In the genomic region with DNA sequence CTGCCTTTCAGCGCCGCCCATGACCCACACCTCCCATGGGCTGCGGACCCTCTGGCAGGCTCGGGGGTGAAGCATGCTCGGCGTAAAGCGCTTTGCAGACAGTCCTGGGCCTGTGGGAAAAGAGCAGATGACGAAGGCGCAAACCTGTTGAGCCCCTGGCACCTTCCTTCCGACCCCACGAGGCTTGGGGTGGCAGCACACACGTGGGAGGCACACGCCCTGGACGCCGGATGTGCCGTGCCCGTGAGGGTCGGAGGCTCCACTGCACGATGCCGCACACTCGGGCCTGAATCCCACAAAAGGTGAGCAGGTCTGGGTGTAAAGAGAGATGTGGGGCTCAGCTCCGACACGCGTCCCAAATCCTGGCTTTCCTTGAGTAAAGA, we compare ENCODE assay signal across 19 cellular contexts.
A peak's percentile ranks its signal among the peaks of the same experiment; 100 is the strongest.
DNase-seq lines count a peak whose midpoint lies in the region; ATAC-seq, FAIRE-seq and TF ChIP-seq lines count a peak whose summit lies in the region.
"Had no signal": no experiment of that assay in that cellular context is flagged by ENCODE, and none has a peak within 500 bp of the region (broad histone marks: within the 10 kb centered on the region; RNA-seq: fewer than 3 reads in every experiment).

No MANE protein-coding gene starts in this region.

- no peak overlapping the region for H3K9ac ChIP-seq in kidney (ENCODE audit: low read length in 2 of 2)
- H3K9ac ChIP-seq: KMS-11 had no signal

- TF ChIP-seq POLR2A in erythroblast (IDR thresholded peaks at IDR 0.05; ENCODE audit: low read length), result no peak

- no peak for TF ChIP-seq CTCF in HEK293 (tag by site-specific recombination; IDR thresholded peaks at IDR 0.05)
- TF ChIP-seq CTCF in kidney (IDR thresholded peaks at IDR 0.05; ENCODE audit: borderline replicate concordance, extremely low read depth, insufficient read depth), result no peak

- POLR2A ChIA-PET in HEK293 (lab: Yijun Ruan, JAX), result no interaction called here

- no peaks in the 10 kb centered on the region for H3K36me3 ChIP-seq in HEK293 (ENCODE audit: control insufficient read depth in 2 of 2, insufficient read depth in 1 of 2, low read length in 2 of 2)
- H3K36me3 ChIP-seq in kidney (ENCODE audit: control insufficient read depth in 1 of 2, insufficient read depth in 2 of 2, low read length in 2 of 2), result no peaks in the 10 kb centered on the region

- FAIRE-seq in kidney (lab: Jason Lieb, UNC), result no peak
- FAIRE-seq: GM12891, HepG2, HTR-8/SVneo had no signal

- DNase-seq in Right ventricle myocardium superior (peak; percentile 42), left cardiac atrium (no peak), kidney (peak; percentile 58), erythroblast (lab: John Stamatoyannopoulos, UW) (no peak), mesenteric fat pad (ENCODE audit: low spot score) (no peak)
- DNase-seq: 8988T; AML-193; C1 segment of cervical spinal cord; Calu3; CD4-positive, alpha-beta T cell; DMS 273 treated with DMSO at 0.1 percent for 48 hours; DMS79 had no signal

- H3K4me3 ChIP-seq in HEK293 (ENCODE audit: low read depth, low read length) (no peak overlapping the region), kidney (ENCODE audit: low read length in 2 of 2) (no peak overlapping the region)

- ATAC-seq in Right ventricle myocardium superior (ENCODE audit: poor library complexity), result no peak
- ATAC-seq in left cardiac atrium, result no peak
- ATAC-seq in HG02763 (IDR thresholded peaks at IDR 0.05; ENCODE audit: unreplicated experiment), result no peak
- ATAC-seq: HCT116, HepG2 had no signal

- H3K9me3 ChIP-seq in HEK293 (ENCODE audit: control insufficient read depth, insufficient read depth, low read depth, low read length), result no peaks in the 10 kb centered on the region
- H3K9me3 ChIP-seq in kidney (ENCODE audit: control insufficient read depth in 1 of 2, low read length in 2 of 2), result no peaks in the 10 kb centered on the region

- H3K4me1 ChIP-seq in HEK293 (ENCODE audit: control insufficient read depth, insufficient read depth, low read length), result no peaks in the 10 kb centered on the region
- H3K4me1 ChIP-seq in kidney (ENCODE audit: control insufficient read depth in 1 of 2, insufficient read depth in 1 of 2, low read depth in 1 of 2, low read length in 2 of 2), result no peaks in the 10 kb centered on the region

- CTCF ChIA-PET in HEK293 (lab: Yijun Ruan, JAX), result no interaction called here

- intact Hi-C loops in Right ventricle myocardium superior (cut with DNase I) (no loop called here), left cardiac atrium (cut with DNase I) (no loop called here), kidney (cut with DNase I) (no loop called here)

- H3K27ac ChIP-seq in HEK293 (ENCODE audit: extremely low read depth, low read depth, low read length) (no peak overlapping the region), kidney (ENCODE audit: low read depth in 2 of 2, low read length in 2 of 2) (no peak overlapping the region)
- H3K27ac ChIP-seq: KMS-11 had no signal

TF ChIP-seq in HEK293, 187 proteins besides CTCF, POLR2A, EP300 and RAD21:
- TF ChIP-seq SCRT2 (tag by site-specific recombination; IDR thresholded peaks at IDR 0.05) (peak; percentile 63), ZNF785 (tag by site-specific recombination; IDR thresholded peaks at IDR 0.05) (no peak)
- TF ChIP-seq, protein P1, sequence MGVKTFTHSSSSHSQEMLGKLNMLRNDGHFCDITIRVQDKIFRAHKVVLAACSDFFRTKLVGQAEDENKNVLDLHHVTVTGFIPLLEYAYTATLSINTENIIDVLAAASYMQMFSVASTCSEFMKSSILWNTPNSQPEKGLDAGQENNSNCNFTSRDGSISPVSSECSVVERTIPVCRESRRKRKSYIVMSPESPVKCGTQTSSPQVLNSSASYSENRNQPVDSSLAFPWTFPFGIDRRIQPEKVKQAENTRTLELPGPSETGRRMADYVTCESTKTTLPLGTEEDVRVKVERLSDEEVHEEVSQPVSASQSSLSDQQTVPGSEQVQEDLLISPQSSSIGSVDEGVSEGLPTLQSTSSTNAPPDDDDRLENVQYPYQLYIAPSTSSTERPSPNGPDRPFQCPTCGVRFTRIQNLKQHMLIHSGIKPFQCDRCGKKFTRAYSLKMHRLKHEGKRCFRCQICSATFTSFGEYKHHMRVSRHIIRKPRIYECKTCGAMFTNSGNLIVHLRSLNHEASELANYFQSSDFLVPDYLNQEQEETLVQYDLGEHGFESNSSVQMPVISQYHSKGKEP (tag by site-specific recombination; IDR thresholded peaks at IDR 0.05), result no peak

Comparison
In these comparisons a context has a peak if more than half of its experiments do, and no peak if none do; other contexts are left out.
1. DNase-seq: peak in Right ventricle myocardium superior (single experiment) and kidney (single experiment); none in left cardiac atrium (single experiment), erythroblast (0 of 2) and mesenteric fat pad (single experiment).